Comparison of ENCODE assay signal across 13 cellular contexts in the genomic region with DNA sequence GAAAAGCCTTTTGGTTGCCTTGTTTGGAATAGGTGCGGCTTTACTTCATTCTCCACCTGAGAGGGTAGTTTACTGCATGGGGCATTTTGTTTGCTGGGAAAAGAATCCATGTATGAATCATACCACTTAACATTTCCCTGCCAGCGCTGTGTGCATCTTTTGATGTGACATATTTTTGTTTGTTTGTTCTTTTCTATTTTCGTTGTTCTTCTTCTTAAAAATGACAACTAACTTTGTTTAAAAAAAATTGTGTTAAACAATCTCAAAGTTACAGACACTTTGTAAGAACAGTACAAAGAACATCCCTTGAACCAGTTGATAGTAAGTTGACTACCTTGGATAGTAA.
DNase-seq lines count a peak whose midpoint lies in the region; ATAC-seq and TF ChIP-seq lines count a peak whose summit lies in the region.
"Had no signal": no experiment of that assay in that cellular context is flagged by ENCODE, and none has a peak within 500 bp of the region (broad histone marks: within the 10 kb centered on the region; RNA-seq: fewer than 3 reads in every experiment).

No MANE protein-coding gene starts in this region.

- peaks cover 0 to 4% of the 10 kb centered on the region in 2 donors for H3K36me3 Mint-ChIP-seq in CD4-positive, alpha-beta memory T cell

- POLR2A ChIA-PET in CD4-positive, alpha-beta memory T cell (lab: Charles Lee; ENCODE audit: partially characterized antibody), result no interaction called here
- POLR2A ChIA-PET in A673 (lab: Charles Lee; ENCODE audit: low non-redundant PET) (no interaction called here), PC-3 (lab: Charles Lee; ENCODE audit: unreplicated experiment) (no interaction called here)

- H3K9me2 ChIP-seq in GM23248 (ENCODE audit: insufficient read depth) (no peaks in the 10 kb centered on the region), PC-3 (replicated peaks; ENCODE audit: low read length) (no peaks in the 10 kb centered on the region)

- no peaks in the 10 kb centered on the region for H3K27me3 ChIP-seq in CD4-positive, alpha-beta memory T cell (ENCODE audit: insufficient read depth, low read length)
- H3K27me3 ChIP-seq in GM23248 (replicated peaks; ENCODE audit: insufficient read depth), result no peaks in the 10 kb centered on the region
- no peaks in the 10 kb centered on the region for H3K27me3 ChIP-seq in adipocyte (replicated peaks; ENCODE audit: control insufficient read depth, insufficient read depth, low read length)
- peaks cover 19% of the 10 kb centered on the region for H3K27me3 ChIP-seq in A673 (replicated peaks; ENCODE audit: insufficient read depth, low read depth, low read length, poor library complexity)
- H3K27me3 ChIP-seq in PC-3 (ENCODE audit: low read length), result peaks cover 15% of the 10 kb centered on the region; the same call in 1 of the 2 replicates
- H3K27me3 ChIP-seq in aorta (ENCODE audit: control insufficient read depth in 1 of 2, insufficient read depth in 2 of 2, low read length in 1 of 2), result no peaks in the 10 kb centered on the region
- H3K27me3 ChIP-seq: right lobe of liver, testis had no signal

- no peak overlapping the region for H3K4me3 ChIP-seq in CD4-positive, alpha-beta memory T cell (ENCODE audit: low read length in 2 of 2)
- H3K4me3 ChIP-seq in GM23248, result peak overlapping the region; percentile 80; the same call in 1 of the 2 replicates
- H3K4me3 ChIP-seq in adipocyte (ENCODE audit: low read length), result peak overlapping the region; percentile 85
- H3K4me3 ChIP-seq in A673 (ENCODE audit: low read depth, low read length, poor library complexity, severe bottlenecking), result no peak overlapping the region
- no peak overlapping the region for H3K4me3 ChIP-seq in PC-3 (ENCODE audit: low read length)
- peak overlapping the region in 1 of 2 donors; percentile 69 for H3K4me3 ChIP-seq in aorta (ENCODE audit: low read length in 2 of 2)

- H3K4me3 Mint-ChIP-seq in CD4-positive, alpha-beta memory T cell, result peak overlapping the region in 6 of 8 donors; percentile 22 to 68 (median 44)

- H3K9ac ChIP-seq in GM23248 (0 out of 2 replicates have a peak overlapping the region, but pooled peaks have one; percentile 79), adipocyte (ENCODE audit: low read length) (peak overlapping the region; percentile 86), PC-3 (ENCODE audit: low read length) (no peak overlapping the region)

- no peaks in the 10 kb centered on the region for H4K20me1 ChIP-seq in GM23248 (ENCODE audit: insufficient read depth)
- H4K20me1 ChIP-seq in PC-3 (ENCODE audit: low read length), result no peaks in the 10 kb centered on the region

- no peaks in the 10 kb centered on the region for H3K36me3 ChIP-seq in CD4-positive, alpha-beta memory T cell (ENCODE audit: insufficient read depth, low read length)
- H3K36me3 ChIP-seq in GM23248 (ENCODE audit: low read depth) (no peaks in the 10 kb centered on the region), adipocyte (ENCODE audit: control insufficient read depth, insufficient read depth, low read length, severe bottlenecking) (no peaks in the 10 kb centered on the region), A673 (ENCODE audit: insufficient read depth, low read length, poor library complexity, severe bottlenecking) (no peaks in the 10 kb centered on the region), PC-3 (ENCODE audit: low read depth, low read length) (no peaks in the 10 kb centered on the region), aorta (ENCODE audit: control insufficient read depth in 1 of 2, insufficient read depth in 2 of 2, low read length in 1 of 2) (no peaks in the 10 kb centered on the region)
- H3K36me3 ChIP-seq: right lobe of liver had no signal

- peak; percentile 76 for ATAC-seq in left colon
- no peak for ATAC-seq in PC-3
- ATAC-seq in aorta (ENCODE audit: low FRiP score), result no peak
- ATAC-seq: right lobe of liver had no signal

- intact Hi-C loops in CD4-positive, alpha-beta memory T cell (cut with micrococcal nuclease), result no loop called here
- intact Hi-C loops in left colon (cut with DNase I, micrococcal nuclease) (no loop called here), A673 (cut with micrococcal nuclease; ENCODE audit: unreplicated experiment) (no loop called here), PC-3 (cut with micrococcal nuclease) (no loop called here), aorta (cut with DNase I) (no loop called here)

- H3K79me2 ChIP-seq in GM23248 (ENCODE audit: insufficient read depth) (no peaks in the 10 kb centered on the region), PC-3 (ENCODE audit: low read length) (no peaks in the 10 kb centered on the region)

- no peaks in the 10 kb centered on the region for H3K4me1 ChIP-seq in CD4-positive, alpha-beta memory T cell (ENCODE audit: insufficient read depth, low read length)
- H3K4me1 ChIP-seq in GM23248 (ENCODE audit: insufficient read depth) (peaks cover 15% of the 10 kb centered on the region), adipocyte (ENCODE audit: control insufficient read depth, insufficient read depth, low read length) (no peaks in the 10 kb centered on the region), A673 (ENCODE audit: insufficient read depth, low read length, poor library complexity, severe bottlenecking) (no peaks in the 10 kb centered on the region), PC-3 (ENCODE audit: insufficient read depth, low read length) (no peaks in the 10 kb centered on the region), aorta (ENCODE audit: control insufficient read depth in 1 of 2, insufficient read depth in 2 of 2, low read length in 2 of 2) (no peaks in the 10 kb centered on the region)
- H3K4me1 ChIP-seq: right lobe of liver, testis had no signal

- BruUV-seq in A673 (replicated peaks; lab: Mats Ljungman, UMichigan), result no TSS peak
- BruUV-seq in PC-3 (replicated peaks; lab: Mats Ljungman, UMichigan), result no TSS peak

- H3K27me3 Mint-ChIP-seq in CD4-positive, alpha-beta memory T cell, result peaks cover 6 to 19% of the 10 kb centered on the region in 2 donors

- H3K27ac ChIP-seq in CD4-positive, alpha-beta memory T cell (ENCODE audit: low read depth, low read length), result no peak overlapping the region
- H3K27ac ChIP-seq in GM23248 (no peak overlapping the region), A673 (ENCODE audit: low read depth, low read length, poor library complexity, severe bottlenecking) (no peak overlapping the region), PC-3 (ENCODE audit: low read length) (no peak overlapping the region), aorta (ENCODE audit: low read depth in 1 of 2, low read length in 2 of 2) (no peak overlapping the region)

- H3K27ac Mint-ChIP-seq in CD4-positive, alpha-beta memory T cell, result no peak overlapping the region
- H3K27ac Mint-ChIP-seq: IgD-negative memory B cell had no signal

- peaks cover 15% of the 10 kb centered on the region for H3F3A ChIP-seq in GM23248 (ENCODE audit: insufficient read depth)
- no peaks in the 10 kb centered on the region for H3F3A ChIP-seq in PC-3 (ENCODE audit: low read length, unreplicated experiment)

- WGBS in GM23248 (ENCODE audit: low coverage in 1 of 2, low lambda C conversion rate in 2 of 2, missing lambda C conversion rate in 2 of 2), 2 experiments, result 95% methylated on average over 3 of the region's 3 CpGs
- 85 to 90% methylated on average over 3 of the region's 3 CpGs for WGBS in aorta, 2 donors

- H2AFZ ChIP-seq in GM23248, result no peak overlapping the region
- no peak overlapping the region for H2AFZ ChIP-seq in PC-3 (ENCODE audit: low read length)

- no peaks in the 10 kb centered on the region for H3K9me3 ChIP-seq in CD4-positive, alpha-beta memory T cell (ENCODE audit: control insufficient read depth in 1 of 2, low read length in 2 of 2)
- no peaks in the 10 kb centered on the region for H3K9me3 ChIP-seq in GM23248 (ENCODE audit: low read depth)
- peaks cover 7% of the 10 kb centered on the region for H3K9me3 ChIP-seq in adipocyte (ENCODE audit: control insufficient read depth, low read length)
- no peaks in the 10 kb centered on the region for H3K9me3 ChIP-seq in A673 (ENCODE audit: low read depth, low read length, poor library complexity, severe bottlenecking)
- no peaks in the 10 kb centered on the region for H3K9me3 ChIP-seq in PC-3 (ENCODE audit: low read length)
- peaks cover 2% of the 10 kb centered on the region for H3K9me3 ChIP-seq in aorta (ENCODE audit: control insufficient read depth, low read length)
- H3K9me3 ChIP-seq: right lobe of liver, testis had no signal

- peak overlapping the region; percentile 81 for H3K4me2 ChIP-seq in GM23248 (ENCODE audit: unreplicated experiment)
- no peak overlapping the region for H3K4me2 ChIP-seq in PC-3 (ENCODE audit: low read length)

- in situ Hi-C loops in GM23248 (cut with MboI), result no loop called here

- peaks cover 5 to 27% (median 22%) of the 10 kb centered on the region in 4 donors for H3K4me1 Mint-ChIP-seq in CD4-positive, alpha-beta memory T cell

- TF ChIP-seq CTCF in A673 (conservative IDR thresholded peaks at IDR 0.05; ENCODE audit: low read depth, low read length) (no peak), PC-3 (conservative IDR thresholded peaks at IDR 0.05; ENCODE audit: low read depth, low read length) (no peak)

- DNase-seq in CD4-positive, alpha-beta memory T cell, result no peak
- peak; percentile 22 for DNase-seq in GM23248
- DNase-seq in adipocyte (ENCODE audit: low read depth), result no peak
- no peak for DNase-seq in left colon
- no peak for DNase-seq in A673 (ENCODE audit: low spot score)
- no peak for DNase-seq in DMS79 (lab: John Stamatoyannopoulos, UW)
- no peak for DNase-seq in PC-3
- no peak for DNase-seq in aorta
- DNase-seq: amygdala, NCI-H1930, testis had no signal

- H3K9me3 Mint-ChIP-seq in CD4-positive, alpha-beta memory T cell, result peaks cover 0 to 18% (median 12%) of the 10 kb centered on the region in 8 donors

- CTCF ChIA-PET in CD4-positive, alpha-beta memory T cell (lab: Charles Lee; ENCODE audit: partially characterized antibody), result no interaction called here
- CTCF ChIA-PET in A673 (lab: Charles Lee), result no interaction called here
- CTCF ChIA-PET in PC-3 (lab: Charles Lee), result no interaction called here

Comparison
In these comparisons a context has a peak if more than half of its experiments do, and no peak if none do; other contexts are left out.
1. H3K4me3 ChIP-seq: peak in GM23248 (single experiment) and adipocyte (single experiment); none in CD4-positive, alpha-beta memory T cell (0 of 2), A673 (single experiment) and PC-3 (single experiment).